In genomic region chr5:147578228-147579024, GRCh38 we compare ENCODE assay signal across 9 cellular contexts.
DNase-seq lines count a peak whose midpoint lies in the region; ATAC-seq, FAIRE-seq and TF ChIP-seq lines count a peak whose summit lies in the region.
"Had no signal": no experiment of that assay in that cellular context is flagged by ENCODE, and none has a peak within 500 bp of the region (broad histone marks: within the 10 kb centered on the region; RNA-seq: fewer than 3 reads in every experiment).

No MANE protein-coding gene starts in this region.

- no peaks in the 10 kb centered on the region for H3K27me3 ChIP-seq in CD4-positive, alpha-beta T cell (ENCODE audit: control insufficient read depth, insufficient read depth, low read length)

- no peak for TF ChIP-seq POLR2A in GM12892 (IDR thresholded peaks at IDR 0.05; ENCODE audit: low read depth, low read length)

- peaks cover 11% of the 10 kb centered on the region for H3K27me3 Mint-ChIP-seq in CD4-positive, alpha-beta T cell
- H3K27me3 Mint-ChIP-seq: activated naive CD8-positive, alpha-beta T cell treated with anti-CD3 and anti-CD28 coated beads, Interleukin-2, amount 10 ng/mL, durations not matched to agents 7 days and 5 days; stimulated activated naive CD8-positive, alpha-beta T cell treated with anti-CD3 and anti-CD28 coated beads, Interleukin-15, Interleukin-2, amounts not matched to agents 100 ng/mL and 50 ng/mL, for 24 hours had no signal

- no peak overlapping the region for H3K4me3 ChIP-seq in WI38 (ENCODE audit: low read depth, low read length)

- H3K4me3 Mint-ChIP-seq in CD4-positive, alpha-beta T cell, result no peak overlapping the region
- H3K4me3 Mint-ChIP-seq: activated naive CD8-positive, alpha-beta T cell treated with anti-CD3 and anti-CD28 coated beads, Interleukin-2, amount 10 ng/mL, durations not matched to agents 7 days and 5 days; stimulated activated naive CD8-positive, alpha-beta T cell treated with anti-CD3 and anti-CD28 coated beads, Interleukin-15, Interleukin-2, amounts not matched to agents 100 ng/mL and 50 ng/mL, for 24 hours had no signal

- FAIRE-seq in GM12892 (lab: Jason Lieb, UNC), result peak; percentile 21
- no peak for FAIRE-seq in urothelium cell line (lab: Jason Lieb, UNC)

- peak; percentile 51; the same call in 1 of the 2 replicates for TF ChIP-seq CTCF in WI38 (IDR thresholded peaks at IDR 0.05; ENCODE audit: low read depth, low read length)
- TF ChIP-seq CTCF in CD4-positive, alpha-beta T cell (IDR thresholded peaks at IDR 0.05), result no peak

- H3K27ac Mint-ChIP-seq in CD4-positive, alpha-beta T cell, result no peak overlapping the region
- H3K27ac Mint-ChIP-seq: activated naive CD8-positive, alpha-beta T cell treated with anti-CD3 and anti-CD28 coated beads, Interleukin-2, amount 10 ng/mL, durations not matched to agents 7 days and 5 days; stimulated activated naive CD8-positive, alpha-beta T cell treated with anti-CD3 and anti-CD28 coated beads, Interleukin-15, Interleukin-2, amounts not matched to agents 100 ng/mL and 50 ng/mL, for 24 hours had no signal

- H3K4me1 Mint-ChIP-seq in CD4-positive, alpha-beta T cell (ENCODE audit: low read depth), result no peaks in the 10 kb centered on the region
- H3K4me1 Mint-ChIP-seq: activated naive CD8-positive, alpha-beta T cell treated with anti-CD3 and anti-CD28 coated beads, Interleukin-2, amount 10 ng/mL, durations not matched to agents 7 days and 5 days had no signal

- DNase-seq in GM12892 (ENCODE audit: insufficient read length) (no peak), NCI-H146 treated with DMSO at 0.1 percent for 48 hours (lab: John Stamatoyannopoulos, UW; ENCODE audit: unreplicated experiment) (peak; percentile 31), islet precursor cell (peak; percentile 87), urothelium cell line (ENCODE audit: low spot score) (peak; percentile 58), middle frontal gyrus (ENCODE audit: extremely low spot score, low spot score) (no peak)
- DNase-seq in CD4-positive, alpha-beta T cell, result no peak
- DNase-seq: activated naive CD8-positive, alpha-beta T cell treated with anti-CD3 and anti-CD28 coated beads, Interleukin-2, amount 10 ng/mL, durations not matched to agents 7 days and 5 days had no signal

- H3K9me3 Mint-ChIP-seq in CD4-positive, alpha-beta T cell, result peaks cover 8% of the 10 kb centered on the region

- no peaks in the 10 kb centered on the region for H3K9me3 ChIP-seq in CD4-positive, alpha-beta T cell (ENCODE audit: control insufficient read depth, low read length)

- CTCF ChIA-PET in CD4-positive, alpha-beta T cell (lab: Charles Lee), result no interaction called here

- no peak overlapping the region for H3K27ac ChIP-seq in CD4-positive, alpha-beta T cell (ENCODE audit: low read depth, low read length)

- POLR2A ChIA-PET in CD4-positive, alpha-beta T cell (lab: Charles Lee), result no interaction called here

- intact Hi-C loops in CD4-positive, alpha-beta T cell (cut with DNase I, micrococcal nuclease), result no loop called here

- no peak for ATAC-seq in CD4-positive, alpha-beta T cell (ENCODE audit: poor library complexity)

- H3K36me3 Mint-ChIP-seq in CD4-positive, alpha-beta T cell (ENCODE audit: low read depth), result no peaks in the 10 kb centered on the region
- H3K36me3 Mint-ChIP-seq: activated naive CD8-positive, alpha-beta T cell treated with anti-CD3 and anti-CD28 coated beads, Interleukin-2, amount 10 ng/mL, durations not matched to agents 7 days and 5 days had no signal

Comparison
In these comparisons a context has a peak if more than half of its experiments do, and no peak if none do; other contexts are left out.
1. DNase-seq: peak in NCI-H146 treated with DMSO at 0.1 percent for 48 hours (single experiment), islet precursor cell (single experiment) and urothelium cell line (single experiment); none in GM12892 (single experiment), CD4-positive, alpha-beta T cell (0 of 10) and middle frontal gyrus (single experiment).